19 cellular contexts compared by ENCODE assay signal in the genomic region with DNA sequence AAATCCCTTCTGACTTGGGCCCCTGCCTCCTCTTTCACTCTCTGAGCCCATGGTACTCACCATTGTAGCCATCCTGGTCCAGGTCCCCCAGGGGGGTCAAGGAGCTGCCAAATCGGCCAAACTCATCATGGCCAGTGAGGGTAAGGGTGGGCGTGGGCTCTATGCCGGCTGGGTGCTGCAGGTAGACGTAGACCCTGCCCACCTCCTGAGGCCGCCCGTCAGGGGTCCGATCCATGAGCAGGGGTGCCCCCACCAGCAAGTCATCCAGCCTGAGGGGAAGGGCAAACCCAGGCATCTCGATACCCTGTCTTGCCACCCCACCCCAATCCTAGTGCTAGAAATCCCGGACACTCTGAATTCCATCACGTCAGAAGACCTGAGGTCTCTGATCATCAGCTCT. TPM values are rescaled to one million over a fixed set of nuclear protein-coding genes. Genes with fewer than 3 reads are reported as not detected.
DNase-seq lines count a peak whose midpoint lies in the region; ATAC-seq and TF ChIP-seq lines count a peak whose summit lies in the region.
"Had no signal": no experiment of that assay in that cellular context is flagged by ENCODE, and none has a peak within 500 bp of the region (broad histone marks: within the 10 kb centered on the region; RNA-seq: fewer than 3 reads in every experiment).

No MANE protein-coding gene starts in this region.

- peaks cover 86% of the 10 kb centered on the region for H3K36me3 Mint-ChIP-seq in MCF 10A (ENCODE audit: insufficient read depth, unreplicated experiment)
- H3K36me3 Mint-ChIP-seq in naive thymus-derived CD4-positive, alpha-beta T cell, result peaks cover 9 to 65% (median 42%) of the 10 kb centered on the region in 5 donors

- in situ Hi-C loops in mammary epithelial cell (cut with MboI; ENCODE audit: low sequenced_read_pairs in 2 of 2), result no loop called here

- H4K5ac ChIP-seq in mesendoderm (ENCODE audit: low read length), result no peak overlapping the region

- peaks cover 73% of the 10 kb centered on the region for H3K36me3 ChIP-seq in mammary epithelial cell (ENCODE audit: insufficient read depth, low read length)
- peaks cover 100% of the 10 kb centered on the region in 2 donors for H3K36me3 ChIP-seq in ascending aorta
- peaks cover 39 to 95% (median 61%) of the 10 kb centered on the region in 3 experiments for H3K36me3 ChIP-seq in naive thymus-derived CD4-positive, alpha-beta T cell (ENCODE audit: control insufficient read depth in 2 of 3, insufficient read depth in 3 of 3, low read length in 3 of 3)
- peaks cover 9 to 89% of the 10 kb centered on the region in 2 donors for H3K36me3 ChIP-seq in vagina
- peaks cover 57% of the 10 kb centered on the region for H3K36me3 ChIP-seq in mesendoderm (ENCODE audit: control insufficient read depth, insufficient read depth, low read length)

- no peak overlapping the region for H2BK5ac ChIP-seq in mesendoderm (ENCODE audit: low read length)

- H3K79me2 ChIP-seq in mammary epithelial cell (ENCODE audit: insufficient read depth, low read length) (peaks cover 28% of the 10 kb centered on the region), mesendoderm (ENCODE audit: control insufficient read depth, insufficient read depth, low read length) (peaks cover 3% of the 10 kb centered on the region)

- CTCF ChIA-PET in mammary epithelial cell (lab: Charles Lee; ENCODE audit: low non-redundant PET) (no interaction called here), MCF 10A (lab: Yijun Ruan, JAX) (interaction anchor here (0.6 to 12.3 kb wide), 10 partner anchors 10 to 375 kb away, joined by 3 to 982 read pairs (median 4); a partner anchor contains a TSS)
- CTCF ChIA-PET in naive thymus-derived CD4-positive, alpha-beta T cell (lab: Charles Lee), result interaction anchor here (0.6 to 12.0 kb wide), 6 partner anchors 9 to 1187 kb away, joined by 3 to 452 read pairs (median 4); no protein-coding TSS in a partner anchor

- no peak for TF ChIP-seq POLR2A in vagina (IDR thresholded peaks at IDR 0.05)

- H2AFZ ChIP-seq in mammary epithelial cell (ENCODE audit: low read depth, low read length), result no peak overlapping the region

- H3K4me3 Mint-ChIP-seq in MCF 10A (ENCODE audit: unreplicated experiment), result no peak overlapping the region
- no peak overlapping the region for H3K4me3 Mint-ChIP-seq in naive thymus-derived CD4-positive, alpha-beta T cell

- TF ChIP-seq CTCF in mammary epithelial cell (conservative IDR thresholded peaks at IDR 0.05 in 1 of 2, IDR thresholded peaks at IDR 0.05 in 1 of 2; ENCODE audit: extremely low read depth in 1 of 2, insufficient read depth in 1 of 2, low read depth in 1 of 2, low read length in 2 of 2) (no peak), MCF 10A (IDR thresholded peaks at IDR 0.05; ENCODE audit: unreplicated experiment) (no peak), ascending aorta (IDR thresholded peaks at IDR 0.05) (no peak), vagina (IDR thresholded peaks at IDR 0.05) (no peak)

- H3K9me3 ChIP-seq in mammary epithelial cell (replicated peaks; ENCODE audit: insufficient read depth, low read length) (no peaks in the 10 kb centered on the region), ascending aorta (no peaks in the 10 kb centered on the region), vagina (no peaks in the 10 kb centered on the region)
- H3K9me3 ChIP-seq in naive thymus-derived CD4-positive, alpha-beta T cell (ENCODE audit: control insufficient read depth in 2 of 3, low read length in 3 of 3), result no peaks in the 10 kb centered on the region
- H3K9me3 ChIP-seq: BLaER1 treated with 17β-estradiol and CSF1 and Interleukin-3, amounts not matched to agents 10 nM and 100 nM had no signal

- DNase-seq in mammary epithelial cell (no peak), MCF 10A (ENCODE audit: unreplicated experiment) (no peak), ascending aorta (ENCODE audit: low spot score in 2 of 2) (no peak), vagina (ENCODE audit: extremely low spot score in 2 of 2) (no peak), NCI-H524 treated with DMSO at 0.1 percent for 48 hours (lab: John Stamatoyannopoulos, UW) (no peak), mesendoderm (no peak)
- no peak for DNase-seq in naive thymus-derived CD4-positive, alpha-beta T cell
- DNase-seq: kidney, NCI-H1694 treated with DMSO at 0.1 percent for 48 hours, occipital lobe had no signal

- no peak overlapping the region for H3K18ac ChIP-seq in mesendoderm (ENCODE audit: low read length)

- ATAC-seq in naive thymus-derived CD4-positive, alpha-beta T cell, result no peak
- ATAC-seq in GM18873 (IDR thresholded peaks at IDR 0.05; ENCODE audit: low FRiP score, unreplicated experiment), result no peak

- WGBS in mammary epithelial cell (ENCODE audit: low coverage, missing lambda C conversion rate), result 88% methylated on average over 10 of the region's 10 CpGs
- WGBS in mesendoderm (ENCODE audit: extremely low coverage, insufficient coverage, low lambda C conversion rate), result no CpG with 5 or more reads among the region's 10 CpGs

- H3K56ac ChIP-seq in mesendoderm (ENCODE audit: low read length), result no peak overlapping the region

- H3K27ac ChIP-seq in mammary epithelial cell (ENCODE audit: insufficient read depth, low read depth, low read length) (no peak overlapping the region), ascending aorta (peak overlapping the region; percentile 29 to 61), vagina (peak overlapping the region; percentile 43), mesendoderm (ENCODE audit: low read depth, low read length) (no peak overlapping the region)
- peak overlapping the region; percentile 54 for H3K27ac ChIP-seq in naive thymus-derived CD4-positive, alpha-beta T cell (ENCODE audit: low read depth, low read length)
- H3K27ac ChIP-seq: HL-60, SK-N-MC, VCaP had no signal

- H3K4me2 ChIP-seq in mammary epithelial cell (ENCODE audit: insufficient read depth, low read depth, low read length) (no peak overlapping the region), mesendoderm (ENCODE audit: low read length) (no peak overlapping the region)
- H3K4me2 ChIP-seq: BLaER1 treated with 17β-estradiol and CSF1 and Interleukin-3, amounts not matched to agents 10 nM and 100 nM had no signal

- dilution Hi-C loops in mammary epithelial cell (cut with HindIII; ENCODE audit: low sequenced_read_pairs), result no loop called here

- POLR2A ChIA-PET in MCF 10A (lab: Yijun Ruan, JAX), result interaction anchor here (0.5 kb wide), 1 partner anchor 105 kb away, joined by 3 read pairs; no protein-coding TSS in a partner anchor
- POLR2A ChIA-PET in naive thymus-derived CD4-positive, alpha-beta T cell (lab: Charles Lee), result interaction anchor here (1.1 to 7.7 kb wide), 3 partner anchors 9 to 34 kb away, joined by 3 to 71 read pairs (median 6); no protein-coding TSS in a partner anchor

- H3K4me1 ChIP-seq in mammary epithelial cell (ENCODE audit: insufficient read depth, low read length) (no peaks in the 10 kb centered on the region), ascending aorta (peaks cover 0 to 11% of the 10 kb centered on the region in 2 donors), vagina (no peaks in the 10 kb centered on the region), mesendoderm (ENCODE audit: control insufficient read depth, low read depth, low read length) (peaks cover 2% of the 10 kb centered on the region)
- peaks cover 8 to 19% of the 10 kb centered on the region in 2 donors for H3K4me1 ChIP-seq in naive thymus-derived CD4-positive, alpha-beta T cell (ENCODE audit: control insufficient read depth in 2 of 2, insufficient read depth in 2 of 2, low read length in 2 of 2)

- H4K20me1 ChIP-seq in mammary epithelial cell (ENCODE audit: insufficient read depth, low read length), result no peaks in the 10 kb centered on the region

- peaks cover 12% of the 10 kb centered on the region for H3K4me1 Mint-ChIP-seq in MCF 10A (ENCODE audit: insufficient read depth, unreplicated experiment)
- peaks cover 26 to 56% (median 40%) of the 10 kb centered on the region in 7 donors for H3K4me1 Mint-ChIP-seq in naive thymus-derived CD4-positive, alpha-beta T cell

- H2BK120ac ChIP-seq in mesendoderm (ENCODE audit: low read depth, low read length), result no peak overlapping the region

- no peaks in the 10 kb centered on the region for H3K9me3 Mint-ChIP-seq in MCF 10A (ENCODE audit: unreplicated experiment)
- H3K9me3 Mint-ChIP-seq in naive thymus-derived CD4-positive, alpha-beta T cell, result no peaks in the 10 kb centered on the region

- H4K8ac ChIP-seq in mesendoderm (ENCODE audit: low read depth, low read length), result no peak overlapping the region

- no peak overlapping the region for H3K4ac ChIP-seq in mesendoderm (ENCODE audit: low read depth, low read length)

- H3K4me3 ChIP-seq in mammary epithelial cell (replicated peaks in 1 of 3; ENCODE audit: insufficient read depth in 1 of 3, low read depth in 2 of 3, low read length in 3 of 3) (no peak overlapping the region), ascending aorta (no peak overlapping the region), vagina (no peak overlapping the region), mesendoderm (ENCODE audit: low read length) (no peak overlapping the region)
- H3K4me3 ChIP-seq in naive thymus-derived CD4-positive, alpha-beta T cell (ENCODE audit: low read length), result no peak overlapping the region
- H3K4me3 ChIP-seq: BLaER1 treated with 17β-estradiol and CSF1 and Interleukin-3, amounts not matched to agents 10 nM and 100 nM; coronary artery; SK-N-MC had no signal

- BruUV-seq in mammary epithelial cell (replicated peaks; lab: Mats Ljungman, UMichigan) (TSS peak; percentile 4), MCF 10A (replicated peaks; lab: Mats Ljungman, UMichigan) (no TSS peak)

- peaks cover 15% of the 10 kb centered on the region for H3K79me1 ChIP-seq in mesendoderm (ENCODE audit: low read length)

- intact Hi-C loops in mammary epithelial cell (cut with micrococcal nuclease) (no loop called here), MCF 10A (cut with micrococcal nuclease) (no loop called here), ascending aorta (cut with DNase I) (no loop called here), vagina (cut with DNase I) (no loop called here)
- intact Hi-C loops in naive thymus-derived CD4-positive, alpha-beta T cell (cut with micrococcal nuclease), result no loop called here

- no peak overlapping the region for H3K9ac ChIP-seq in mammary epithelial cell (ENCODE audit: insufficient read depth, low read length)
- H3K9ac ChIP-seq in mesendoderm (ENCODE audit: low read length), result no peak overlapping the region

- H3K27me3 ChIP-seq in mammary epithelial cell (ENCODE audit: insufficient read depth, low read length), result no peaks in the 10 kb centered on the region
- no peaks in the 10 kb centered on the region for H3K27me3 ChIP-seq in ascending aorta
- no peaks in the 10 kb centered on the region for H3K27me3 ChIP-seq in naive thymus-derived CD4-positive, alpha-beta T cell (ENCODE audit: control insufficient read depth in 2 of 2, insufficient read depth in 2 of 2, low read length in 2 of 2)
- H3K27me3 ChIP-seq in vagina, result no peaks in the 10 kb centered on the region
- no peaks in the 10 kb centered on the region for H3K27me3 ChIP-seq in mesendoderm (ENCODE audit: insufficient read depth, low read length, poor library complexity)
- H3K27me3 ChIP-seq: BLaER1 treated with 17β-estradiol and CSF1 and Interleukin-3, amounts not matched to agents 10 nM and 100 nM had no signal

- H2BK15ac ChIP-seq in mesendoderm (replicated peaks; ENCODE audit: low read depth), result no peak overlapping the region

- H3K23ac ChIP-seq in mesendoderm (ENCODE audit: low read length), result no peak overlapping the region

- no peak overlapping the region for H3K27ac Mint-ChIP-seq in MCF 10A (ENCODE audit: low read depth, unreplicated experiment)
- H3K27ac Mint-ChIP-seq in naive thymus-derived CD4-positive, alpha-beta T cell, result peak overlapping the region in 8 of 9 donors; percentile 23 to 98 (median 90)

- no peaks in the 10 kb centered on the region for H3K27me3 Mint-ChIP-seq in MCF 10A (ENCODE audit: insufficient read depth, unreplicated experiment)
- no peaks in the 10 kb centered on the region for H3K27me3 Mint-ChIP-seq in naive thymus-derived CD4-positive, alpha-beta T cell

- no peak overlapping the region for H2AK5ac ChIP-seq in mesendoderm (ENCODE audit: low read length)

RNA-seq across cellular contexts. Expression of a gene that starts 14.0 kb away (rescaled TPM):
- total RNA-seq in mammary epithelial cell (100 to 1,000 TPM in 1 of 2 donors, 10 to 100 TPM in 1; 74.2 to 128 TPM), MCF 10A (2022) (110 and 184 TPM in 2 replicates), ascending aorta (973 TPM), vagina (95.0 TPM)
- 119 TPM for polyA plus RNA-seq in mammary epithelial cell
- polyA minus RNA-seq in mammary epithelial cell, result 238 TPM
- total RNA-seq in naive thymus-derived CD4-positive, alpha-beta T cell, result 100 to 1,000 TPM in 4 of 5 experiments, 10 to 100 TPM in 1; 73.9 to 169 (median 145) TPM
- polyA plus RNA-seq in naive thymus-derived CD4-positive, alpha-beta T cell, result 10 to 100 TPM; 26.5 to 82.4 TPM
- polyA plus RNA-seq in mesendoderm (2013, experiment 1 of 2), result 39.8 TPM
- 35.6 TPM for polyA plus RNA-seq in mesendoderm (2013, experiment 2 of 2)

RNA-seq across cellular contexts. Expression of a gene that starts 20.6 kb away (rescaled TPM):
- total RNA-seq in mammary epithelial cell (100 to 1,000 TPM in 1 of 2 donors, 10 to 100 TPM in 1; 16.0 to 102 TPM), MCF 10A (2022) (8.3 and 9.0 TPM in 2 replicates), ascending aorta (53.2 TPM), vagina (38.8 TPM)
- polyA plus RNA-seq in mammary epithelial cell, result 11.7 TPM
- polyA minus RNA-seq in mammary epithelial cell, result 124 TPM
- total RNA-seq in naive thymus-derived CD4-positive, alpha-beta T cell, result 10 to 100 TPM in 1 of 5 experiments, 1 to 10 TPM in 4; 1.3 to 69.9 (median 1.4) TPM
- polyA plus RNA-seq in naive thymus-derived CD4-positive, alpha-beta T cell, result under 1 TPM; 0.39 to 0.78 TPM
- 6.6 TPM for polyA plus RNA-seq in mesendoderm (2013, experiment 1 of 2)
- polyA plus RNA-seq in mesendoderm (2013, experiment 2 of 2), result 6.0 TPM

RNA-seq across cellular contexts. Expression of a gene that starts 40.8 kb away (rescaled TPM):
- total RNA-seq in mammary epithelial cell, result under 1 TPM; 0.17 to 0.33 TPM
- 0.11 TPM for polyA plus RNA-seq in mammary epithelial cell
- polyA minus RNA-seq in mammary epithelial cell, result not detected
- total RNA-seq in MCF 10A (2022), result 0.17 TPM in 1 of 2 replicates, not detected in the other
- total RNA-seq in ascending aorta, result not detected
- total RNA-seq in naive thymus-derived CD4-positive, alpha-beta T cell, result 10 to 100 TPM in 1 of 5 experiments, 1 to 10 TPM in 2, not detected in 2; 1.2 to 13.1 (median 3.9) TPM
- polyA plus RNA-seq in naive thymus-derived CD4-positive, alpha-beta T cell, result not detected
- total RNA-seq in vagina, result not detected
- polyA plus RNA-seq in mesendoderm (2013, experiment 1 of 2), result not detected
- not detected for polyA plus RNA-seq in mesendoderm (2013, experiment 2 of 2)
- total RNA-seq: LHCN-M2, renal cortical epithelial cell had no signal
- polyA plus RNA-seq: AG04450 had no signal

Comparison
In these comparisons a context has a peak if more than half of its experiments do, and no peak if none do; other contexts are left out.
1. H3K27ac ChIP-seq: peak in ascending aorta (2 of 2), naive thymus-derived CD4-positive, alpha-beta T cell (single experiment) and vagina (single experiment); none in mammary epithelial cell (single experiment) and mesendoderm (single experiment).